In the genomic region with DNA sequence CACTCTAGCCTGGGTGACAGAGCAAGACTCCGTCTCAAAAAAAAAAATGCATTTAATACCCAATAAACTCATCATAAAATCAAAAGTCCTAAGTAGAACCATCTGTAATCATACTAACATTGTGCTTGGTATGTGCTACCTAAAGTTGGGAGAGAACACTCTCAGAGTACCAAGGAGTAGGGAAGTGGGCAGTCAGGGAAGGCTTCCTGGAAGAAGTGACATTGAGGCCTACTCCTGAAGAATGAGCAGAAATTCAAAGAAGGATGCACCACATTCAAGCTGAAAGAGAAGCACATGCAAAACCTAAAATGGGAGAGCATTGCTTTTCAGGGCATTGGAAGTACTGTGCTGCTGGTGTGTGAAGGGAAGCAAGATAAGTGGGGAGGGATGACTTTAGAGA, we compare ENCODE assay signal across 27 cellular contexts.
"Had no signal": no experiment of that assay in that cellular context is flagged by ENCODE, and none has a peak within 500 bp of the region (broad histone marks: within the 10 kb centered on the region; RNA-seq: fewer than 3 reads in every experiment).

No MANE protein-coding gene starts in this region.

- H3K9me3 ChIP-seq: ovary, psoas muscle, right lobe of liver, sigmoid colon, stomach, thoracic aorta, thyroid gland, tibial nerve, upper lobe of left lung, vagina had no signal

- H3K27ac Mint-ChIP-seq: naive thymus-derived CD8-positive, alpha-beta T cell; natural killer cell treated with Interleukin-12 subunit alpha and Interleukin-12 subunit beta and Interleukin-15 and Interleukin-18, amount 100 ng/mL, for 72 hours; nephron progenitor cell; neural progenitor cell; progenitor cell of endocrine pancreas; stimulated activated naive B cell treated with anti-CD40 and anti-IgM and Interleukin-4, amounts not matched to agents 10 μg/mL and 1 μg/mL and 100 μg/mL, for 72 hours; stimulated activated naive CD8-positive, alpha-beta T cell treated with anti-CD3 and anti-CD28 coated beads, Interleukin-15, Interleukin-2, amounts not matched to agents 100 ng/mL and 50 ng/mL, for 24 hours had no signal

- H3K4me3 Mint-ChIP-seq: naive thymus-derived CD8-positive, alpha-beta T cell; natural killer cell treated with Interleukin-12 subunit alpha and Interleukin-12 subunit beta and Interleukin-15 and Interleukin-18, amount 100 ng/mL, for 72 hours; nephron progenitor cell; neural progenitor cell; stimulated activated naive B cell treated with anti-CD40 and anti-IgM and Interleukin-4, amounts not matched to agents 10 μg/mL and 1 μg/mL and 100 μg/mL, for 72 hours; stimulated activated naive CD8-positive, alpha-beta T cell treated with anti-CD3 and anti-CD28 coated beads, Interleukin-15, Interleukin-2, amounts not matched to agents 100 ng/mL and 50 ng/mL, for 24 hours had no signal

- H3K27me3 Mint-ChIP-seq: naive thymus-derived CD8-positive, alpha-beta T cell; stimulated activated naive B cell treated with anti-CD40 and anti-IgM and Interleukin-4, amounts not matched to agents 10 μg/mL and 1 μg/mL and 100 μg/mL, for 72 hours; stimulated activated naive CD8-positive, alpha-beta T cell treated with anti-CD3 and anti-CD28 coated beads, Interleukin-15, Interleukin-2, amounts not matched to agents 100 ng/mL and 50 ng/mL, for 24 hours had no signal

- H3K36me3 ChIP-seq: neural progenitor cell, ovary, right lobe of liver, thoracic aorta, thyroid gland, vagina had no signal

- H3K27ac ChIP-seq: neural progenitor cell, ovary, parathyroid adenoma, psoas muscle, right lobe of liver, sigmoid colon, stomach, thoracic aorta, thyroid gland, tibial nerve, upper lobe of left lung, vagina had no signal

- H3K36me3 Mint-ChIP-seq: natural killer cell treated with Interleukin-12 subunit alpha and Interleukin-12 subunit beta and Interleukin-15 and Interleukin-18, amount 100 ng/mL, for 72 hours had no signal

- H2AFZ ChIP-seq: neural progenitor cell, parathyroid adenoma had no signal

- FAIRE-seq: small intestine, urothelium cell line had no signal

- H3K4me1 ChIP-seq: parathyroid adenoma, psoas muscle, right lobe of liver, thyroid gland had no signal

- H3K4me3 ChIP-seq: neural progenitor cell, ovary, psoas muscle, right lobe of liver, sigmoid colon, stomach, thoracic aorta, thyroid gland, tibial nerve, upper lobe of left lung, vagina had no signal

- DNase-seq: naive thymus-derived CD8-positive, alpha-beta T cell; nephron progenitor cell; occipital lobe; psoas muscle; sigmoid colon; small intestine; stimulated activated CD4-positive, alpha-beta T cell treated with anti-CD3 and anti-CD28 coated beads, Interleukin-15, amount 100 ng/mL, for 24 hours; stimulated activated CD4-positive, alpha-beta T cell treated with anti-CD3 and anti-CD28 coated beads, Interleukin-4, amount 100 ng/mL, for 1 hour; stimulated activated CD4-positive, alpha-beta T cell treated with anti-CD3 and anti-CD28 coated beads, Interleukin-4, amount 100 ng/mL, for 4 hours; stimulated activated CD8-positive, alpha-beta memory T cell treated with anti-CD3 and anti-CD28 coated beads, Interleukin-4, amount 100 ng/mL, for 48 hours; stimulated activated naive B cell treated with anti-CD40 and anti-IgM and Interleukin-4, amounts not matched to agents 10 μg/mL and 1 μg/mL and 100 μg/mL, for 72 hours; stimulated activated naive CD4-positive, alpha-beta T cell treated with Interleukin-2 at 50 U/mL for 16 hours; stomach; thyroid gland had no signal

- H3K4me2 ChIP-seq: neural progenitor cell had no signal

- H3K9me3 Mint-ChIP-seq: naive thymus-derived CD8-positive, alpha-beta T cell; natural killer cell treated with Interleukin-12 subunit alpha and Interleukin-12 subunit beta and Interleukin-15 and Interleukin-18, amount 100 ng/mL, for 72 hours; nephron progenitor cell; neural progenitor cell; stimulated activated naive CD8-positive, alpha-beta T cell treated with anti-CD3 and anti-CD28 coated beads, Interleukin-15, Interleukin-2, amounts not matched to agents 100 ng/mL and 50 ng/mL, for 24 hours had no signal

- H3K79me2 ChIP-seq: parathyroid adenoma had no signal

- H3K27me3 ChIP-seq: neural progenitor cell, ovary, right lobe of liver, sigmoid colon, stomach, thyroid gland, tibial nerve, upper lobe of left lung, vagina had no signal

- ATAC-seq: naive thymus-derived CD8-positive, alpha-beta T cell; natural killer cell treated with Interleukin-12 subunit alpha and Interleukin-12 subunit beta and Interleukin-15 and Interleukin-18, amount 100 ng/mL, for 72 hours; psoas muscle; right cardiac atrium; right lobe of liver; stimulated activated naive B cell treated with anti-CD40 and anti-IgM and Interleukin-4, amounts not matched to agents 10 μg/mL and 1 μg/mL and 100 μg/mL, for 72 hours had no signal

- H3K9ac ChIP-seq: neural progenitor cell, parathyroid adenoma had no signal
